In genomic region chr6:16752206-16752867, GRCh38 we compare ENCODE assay signal across 11 cellular contexts. TPM values are rescaled to one million over a fixed set of nuclear protein-coding genes. Genes with fewer than 3 reads are reported as not detected.
A peak's percentile ranks its signal among the peaks of the same experiment; 100 is the strongest.
DNase-seq lines count a peak whose midpoint lies in the region; ATAC-seq and TF ChIP-seq lines count a peak whose summit lies in the region.
"Had no signal": no experiment of that assay in that cellular context is flagged by ENCODE, and none has a peak within 500 bp of the region (broad histone marks: within the 10 kb centered on the region; RNA-seq: fewer than 3 reads in every experiment).

No MANE protein-coding gene starts in this region.

- CTCF ChIA-PET in activated naive CD4-positive, alpha-beta T cell treated with anti-CD3 and anti-CD28 coated beads, Interleukin-2, amount 10 ng/mL, durations not matched to agents 7 days and 5 days (lab: Charles Lee) = no interaction called here

- H3K4me1 Mint-ChIP-seq in stimulated activated naive B cell treated with anti-CD40 and anti-IgM and Interleukin-4, amounts not matched to agents 10 μg/mL and 1 μg/mL and 100 μg/mL, for 72 hours = peaks cover 19 to 41% of the 10 kb centered on the region in 2 donors
- H3K4me1 Mint-ChIP-seq in activated naive CD4-positive, alpha-beta T cell treated with anti-CD3 and anti-CD28 coated beads, Interleukin-2, amount 10 ng/mL, durations not matched to agents 7 days and 5 days = peaks cover 34% of the 10 kb centered on the region

- H3K27me3 ChIP-seq in body of pancreas (no peaks in the 10 kb centered on the region), left lung (no peaks in the 10 kb centered on the region)

- H3K36me3 ChIP-seq in body of pancreas (replicated peaks in 1 of 2; ENCODE audit: insufficient read depth in 1 of 2, low read depth in 2 of 2) (no peaks in the 10 kb centered on the region), left lung (peaks cover 0 to 17% of the 10 kb centered on the region in 2 donors)

- peaks cover 0 to 4% of the 10 kb centered on the region in 2 donors for H3K27me3 Mint-ChIP-seq in stimulated activated naive B cell treated with anti-CD40 and anti-IgM and Interleukin-4, amounts not matched to agents 10 μg/mL and 1 μg/mL and 100 μg/mL, for 72 hours
- H3K27me3 Mint-ChIP-seq in activated naive CD4-positive, alpha-beta T cell treated with anti-CD3 and anti-CD28 coated beads, Interleukin-2, amount 10 ng/mL, durations not matched to agents 7 days and 5 days = no peaks in the 10 kb centered on the region
- H3K27me3 Mint-ChIP-seq: activated B cell treated with CpG ODN at 0.5 μM for 24 hours had no signal

- H3K4me3 ChIP-seq in body of pancreas (no peak overlapping the region), left lung (no peak overlapping the region)

- ATAC-seq in body of pancreas = peak; percentile 54
- peak; percentile 87 for ATAC-seq in left lung
- ATAC-seq in stimulated activated naive B cell treated with anti-CD40 and anti-IgM and Interleukin-4, amounts not matched to agents 10 μg/mL and 1 μg/mL and 100 μg/mL, for 72 hours (replicated peaks) = no peak

- H3K9me3 ChIP-seq in body of pancreas (no peaks in the 10 kb centered on the region), left lung (no peaks in the 10 kb centered on the region)

- TF ChIP-seq CTCF in body of pancreas (IDR thresholded peaks at IDR 0.05) (no peak), left lung (IDR thresholded peaks at IDR 0.05) (no peak)

- H3K4me1 ChIP-seq in body of pancreas (peaks cover 41% of the 10 kb centered on the region), left lung (peaks cover 8 to 91% of the 10 kb centered on the region in 2 donors)

- no peak overlapping the region for H3K27ac Mint-ChIP-seq in stimulated activated naive B cell treated with anti-CD40 and anti-IgM and Interleukin-4, amounts not matched to agents 10 μg/mL and 1 μg/mL and 100 μg/mL, for 72 hours
- no peak overlapping the region for H3K27ac Mint-ChIP-seq in activated naive CD4-positive, alpha-beta T cell treated with anti-CD3 and anti-CD28 coated beads, Interleukin-2, amount 10 ng/mL, durations not matched to agents 7 days and 5 days
- H3K27ac Mint-ChIP-seq: activated B cell treated with CpG ODN at 0.5 μM for 24 hours had no signal

- intact Hi-C loops in body of pancreas (cut with DNase I) (no loop called here), left lung (cut with DNase I) (no loop called here)

- H3K9me3 Mint-ChIP-seq in stimulated activated naive B cell treated with anti-CD40 and anti-IgM and Interleukin-4, amounts not matched to agents 10 μg/mL and 1 μg/mL and 100 μg/mL, for 72 hours = no peaks in the 10 kb centered on the region
- H3K9me3 Mint-ChIP-seq in activated naive CD4-positive, alpha-beta T cell treated with anti-CD3 and anti-CD28 coated beads, Interleukin-2, amount 10 ng/mL, durations not matched to agents 7 days and 5 days = no peaks in the 10 kb centered on the region
- H3K9me3 Mint-ChIP-seq: activated B cell treated with CpG ODN at 0.5 μM for 24 hours had no signal

- no peak overlapping the region for H3K4me3 Mint-ChIP-seq in stimulated activated naive B cell treated with anti-CD40 and anti-IgM and Interleukin-4, amounts not matched to agents 10 μg/mL and 1 μg/mL and 100 μg/mL, for 72 hours
- no peak overlapping the region for H3K4me3 Mint-ChIP-seq in activated naive CD4-positive, alpha-beta T cell treated with anti-CD3 and anti-CD28 coated beads, Interleukin-2, amount 10 ng/mL, durations not matched to agents 7 days and 5 days
- H3K4me3 Mint-ChIP-seq: activated B cell treated with CpG ODN at 0.5 μM for 24 hours had no signal

- peak; percentile 57 for DNase-seq in AG08396 (ENCODE audit: low spot score)
- peak; percentile 97 for DNase-seq in M059J (ENCODE audit: low read depth)
- DNase-seq in body of pancreas = no peak
- DNase-seq in left lung = peak in 1 of 2 donors; percentile 42
- DNase-seq in stimulated activated naive B cell treated with anti-CD40 and anti-IgM and Interleukin-4, amounts not matched to agents 10 μg/mL and 1 μg/mL and 100 μg/mL, for 72 hours = no peak
- no peak for DNase-seq in activated naive CD4-positive, alpha-beta T cell treated with anti-CD3 and anti-CD28 coated beads, Interleukin-2, amount 10 ng/mL, durations not matched to agents 7 days and 5 days
- no peak for DNase-seq in NCI-H2107 (lab: John Stamatoyannopoulos, UW)
- DNase-seq in NCI-H128 (lab: John Stamatoyannopoulos, UW; ENCODE audit: unreplicated experiment) = no peak
- DNase-seq: activated B cell treated with CpG ODN at 0.5 μM for 24 hours; effector CD8-positive, alpha-beta T cell; retina had no signal

- H3K27ac ChIP-seq in body of pancreas (peak overlapping the region in 1 of 4 donors; percentile 29), left lung (peak overlapping the region; percentile 34 to 82)

- TF ChIP-seq POLR2A in body of pancreas (IDR thresholded peaks at IDR 0.05) = no peak

- H3K36me3 Mint-ChIP-seq in stimulated activated naive B cell treated with anti-CD40 and anti-IgM and Interleukin-4, amounts not matched to agents 10 μg/mL and 1 μg/mL and 100 μg/mL, for 72 hours = peaks cover 55 to 69% of the 10 kb centered on the region in 2 donors
- peaks cover 65% of the 10 kb centered on the region for H3K36me3 Mint-ChIP-seq in activated naive CD4-positive, alpha-beta T cell treated with anti-CD3 and anti-CD28 coated beads, Interleukin-2, amount 10 ng/mL, durations not matched to agents 7 days and 5 days

- 68 to 70% methylated on average over 4 of the region's 4 CpGs for WGBS in body of pancreas, 2 donors

RNA-seq across cellular contexts. Expression of gene ATXN1, which starts 8.9 kb away (rescaled TPM):
- 31.5 and 35.4 TPM in 2 replicates for total RNA-seq in M059J (2014; rRNA removed; shearing (Covaris generic))
- total RNA-seq in body of pancreas = 10 to 100 TPM; 24.6 to 24.7 TPM
- total RNA-seq in left lung = 10 to 100 TPM; 52.5 to 67.4 TPM

Comparison
In these comparisons a context has a peak if more than half of its experiments do, and no peak if none do; other contexts are left out.
1. DNase-seq: peak in AG08396 (single experiment) and M059J (single experiment); none in body of pancreas (0 of 4), stimulated activated naive B cell treated with anti-CD40 and anti-IgM and Interleukin-4, amounts not matched to agents 10 μg/mL and 1 μg/mL and 100 μg/mL, for 72 hours (single experiment), activated naive CD4-positive, alpha-beta T cell treated with anti-CD3 and anti-CD28 coated beads, Interleukin-2, amount 10 ng/mL, durations not matched to agents 7 days and 5 days (single experiment), NCI-H2107 (single experiment) and NCI-H128 (single experiment).
2. ATAC-seq: peak in body of pancreas (single experiment) and left lung (single experiment); none in stimulated activated naive B cell treated with anti-CD40 and anti-IgM and Interleukin-4, amounts not matched to agents 10 μg/mL and 1 μg/mL and 100 μg/mL, for 72 hours (0 of 2).